ENCODE assay signal across 8 cellular contexts in genomic region chr16:4293822-4294457, GRCh38. TPM values are rescaled to one million over a fixed set of nuclear protein-coding genes. Genes with fewer than 3 reads are reported as not detected.
DNase-seq lines count a peak whose midpoint lies in the region; ATAC-seq and TF ChIP-seq lines count a peak whose summit lies in the region.

No MANE protein-coding gene starts in this region.

- in situ Hi-C loops in IMR-90 (cut with MboI; ENCODE audit: low sequenced_read_pairs), result no loop called here

- no peaks in the 10 kb centered on the region for H3K27me3 Mint-ChIP-seq in activated T-helper 17 cell treated with anti-CD3 and anti-CD28 coated beads, Interleukin-2, amount 50 U/mL, for 72 hours

- no peaks in the 10 kb centered on the region for H3K9me3 Mint-ChIP-seq in activated T-helper 17 cell treated with anti-CD3 and anti-CD28 coated beads, Interleukin-2, amount 50 U/mL, for 72 hours

- ATAC-seq in IMR-90 (ENCODE audit: low read depth) (peak; percentile 96), GM18909 (IDR thresholded peaks at IDR 0.05; ENCODE audit: poor library complexity, unreplicated experiment) (no peak), HG03108 (IDR thresholded peaks at IDR 0.05; ENCODE audit: unreplicated experiment) (no peak), HG02870 (IDR thresholded peaks at IDR 0.05; ENCODE audit: unreplicated experiment) (no peak)
- ATAC-seq in activated T-helper 17 cell treated with anti-CD3 and anti-CD28 coated beads, Interleukin-2, amount 50 U/mL, for 72 hours (replicated peaks), result no peak

- peak overlapping the region; percentile 89 for H2BK20ac ChIP-seq in IMR-90 (ENCODE audit: low read depth, low read length)

- H3K27me3 ChIP-seq in IMR-90 (ENCODE audit: control insufficient read depth, insufficient read depth, low read length) (no peaks in the 10 kb centered on the region), iPS-15b (ENCODE audit: control insufficient read depth, insufficient read depth, low read length) (no peaks in the 10 kb centered on the region), stomach smooth muscle (ENCODE audit: control insufficient read depth in 1 of 2, insufficient read depth in 2 of 2, low read length in 2 of 2) (no peaks in the 10 kb centered on the region)

- 0 out of 2 replicates have a peak overlapping the region, but pooled peaks have one; percentile 59 for H3K23ac ChIP-seq in IMR-90 (ENCODE audit: low read depth, low read length)

- POLR2A ChIA-PET in IMR-90 (lab: Charles Lee; ENCODE audit: unreplicated experiment), result interaction anchor here (0.6 kb wide), 1 partner anchor 82 kb away, joined by 3 read pairs; no protein-coding TSS in a partner anchor

- H3K4me3 ChIP-seq in IMR-90 (ENCODE audit: insufficient read depth, low read depth, low read length) (no peak overlapping the region), iPS-15b (ENCODE audit: low read depth, low read length) (no peak overlapping the region), stomach smooth muscle (ENCODE audit: low read length in 2 of 2) (peak overlapping the region in 1 of 2 donors; percentile 49)

- H2AK5ac ChIP-seq in IMR-90 (ENCODE audit: low read depth, low read length), result peak overlapping the region; percentile 7; the same call in 1 of the 2 replicates

- 0% methylated on average over 5 of the region's 20 CpGs; no CpG with 5 or more reads in 1 of the 2 experiments for WGBS in IMR-90 (ENCODE audit: extremely low coverage in 2 of 2, insufficient read length in 1 of 2), 2 experiments

- H3K4me1 Mint-ChIP-seq in activated T-helper 17 cell treated with anti-CD3 and anti-CD28 coated beads, Interleukin-2, amount 50 U/mL, for 72 hours, result peaks cover 4% of the 10 kb centered on the region

- peak overlapping the region; percentile 83 for H2BK120ac ChIP-seq in IMR-90 (ENCODE audit: low read depth, low read length)

- dilution Hi-C loops in IMR-90 (cut with HindIII; ENCODE audit: low sequenced_read_pairs, unreplicated experiment), result no loop called here

- H2AK9ac ChIP-seq in IMR-90 (replicated peaks; ENCODE audit: low read depth, low read length, poor library complexity), result peak overlapping the region; percentile 59

- H4K5ac ChIP-seq in IMR-90 (ENCODE audit: low read depth, low read length), result peak overlapping the region; percentile 54; the same call in 1 of the 2 replicates

- H3K27ac Mint-ChIP-seq in activated T-helper 17 cell treated with anti-CD3 and anti-CD28 coated beads, Interleukin-2, amount 50 U/mL, for 72 hours, result peak overlapping the region; percentile 6

- peak overlapping the region; percentile 61 for H4K91ac ChIP-seq in IMR-90 (ENCODE audit: insufficient read depth, low read depth, low read length)

- DNase-seq in IMR-90, result peak; percentile 82

- no peaks in the 10 kb centered on the region for H3K36me3 Mint-ChIP-seq in activated T-helper 17 cell treated with anti-CD3 and anti-CD28 coated beads, Interleukin-2, amount 50 U/mL, for 72 hours (ENCODE audit: low read depth)

- H3K14ac ChIP-seq in IMR-90 (replicated peaks; ENCODE audit: low read depth, low read length), result peak overlapping the region; percentile 84

- H2BK15ac ChIP-seq in IMR-90 (ENCODE audit: low read depth, low read length), result peak overlapping the region; percentile 57; the same call in 1 of the 3 replicates

- H3K4me1 ChIP-seq in IMR-90 (ENCODE audit: control insufficient read depth, insufficient read depth, low read length) (peaks cover 29% of the 10 kb centered on the region), iPS-15b (ENCODE audit: control insufficient read depth, insufficient read depth, low read length) (peaks cover 9% of the 10 kb centered on the region), stomach smooth muscle (ENCODE audit: control insufficient read depth, insufficient read depth, low read length) (peaks cover 27% of the 10 kb centered on the region)

- H2AFZ ChIP-seq in IMR-90 (replicated peaks; ENCODE audit: low read length, poor library complexity), result peak overlapping the region; percentile 87

- CTCF ChIA-PET in IMR-90 (lab: Yijun Ruan, JAX), result interaction anchor here (0.7 to 1.5 kb wide), 2 partner anchors 93 to 289 kb away, joined by 4 to 6 read pairs; no protein-coding TSS in a partner anchor

- 0 out of 2 replicates have a peak overlapping the region, but pooled peaks have one; percentile 15 for H3K56ac ChIP-seq in IMR-90 (ENCODE audit: extremely low read depth, insufficient read depth, low read length)

- BruUV-seq in IMR-90 (replicated peaks; lab: Mats Ljungman, UMichigan), result no TSS peak

- intact Hi-C loops in IMR-90 (cut with micrococcal nuclease), result no loop called here

- no peak overlapping the region for H3K4me3 Mint-ChIP-seq in activated T-helper 17 cell treated with anti-CD3 and anti-CD28 coated beads, Interleukin-2, amount 50 U/mL, for 72 hours

- no peak for TF ChIP-seq POLR2A in IMR-90 (IDR thresholded peaks at IDR 0.05; ENCODE audit: low read depth, low read length)

- H3K4ac ChIP-seq in IMR-90 (ENCODE audit: low read depth, low read length), result peak overlapping the region; percentile 94

- peak overlapping the region; percentile 73 for H2BK5ac ChIP-seq in IMR-90 (ENCODE audit: low read depth, low read length, poor library complexity, severe bottlenecking)

- peak; percentile 13; the same call in 1 of the 2 replicates for TF ChIP-seq RAD21 in IMR-90 (IDR thresholded peaks at IDR 0.05; ENCODE audit: low read length)

- H3K9me3 ChIP-seq in IMR-90 (ENCODE audit: control insufficient read depth, insufficient read depth, low read length), result no peaks in the 10 kb centered on the region
- no peaks in the 10 kb centered on the region for H3K9me3 ChIP-seq in iPS-15b (ENCODE audit: control insufficient read depth, insufficient read depth, low read length)
- no peaks in the 10 kb centered on the region for H3K9me3 ChIP-seq in stomach smooth muscle (ENCODE audit: control insufficient read depth in 2 of 2, low read length in 2 of 2)

- peak overlapping the region in 1 of 2 experiments; percentile 59; a peak in 1 of 4 replicates for H4K8ac ChIP-seq in IMR-90 (ENCODE audit: low read depth in 2 of 2, low read length in 2 of 2)

- H3K9ac ChIP-seq in IMR-90 (ENCODE audit: low read depth, low read length), result peak overlapping the region; percentile 45
- H3K9ac ChIP-seq in iPS-15b (ENCODE audit: low read depth, low read length), result peak overlapping the region; percentile 70
- H3K9ac ChIP-seq in stomach smooth muscle (ENCODE audit: low read length in 2 of 2), result peak overlapping the region in 1 of 2 donors; percentile 47

- H3K18ac ChIP-seq in IMR-90 (ENCODE audit: low read depth, low read length), result peak overlapping the region; percentile 36; the same call in 1 of the 2 replicates

- H3K9me1 ChIP-seq in IMR-90 (ENCODE audit: insufficient read depth, low read length), result peaks cover 9% of the 10 kb centered on the region; the same call in 1 of the 2 replicates

- peak overlapping the region; percentile 89 for H3K4me2 ChIP-seq in IMR-90 (ENCODE audit: low read depth, low read length)

- H3K27ac ChIP-seq in 22Rv1 (peak overlapping the region; percentile 23; the same call in 1 of the 2 replicates), IMR-90 (ENCODE audit: insufficient read depth, low read length) (peak overlapping the region; percentile 84), stomach smooth muscle (ENCODE audit: low read length) (peak overlapping the region; percentile 74)

- H4K20me1 ChIP-seq in IMR-90 (ENCODE audit: insufficient read depth, low read length), result peaks cover 3% of the 10 kb centered on the region; the same call in 1 of the 2 replicates

- TF ChIP-seq CTCF in 22Rv1 (IDR thresholded peaks at IDR 0.05), result no peak
- TF ChIP-seq CTCF in IMR-90 (conservative IDR thresholded peaks at IDR 0.05; ENCODE audit: low read depth, low read length), result no peak

- H3K36me3 ChIP-seq in IMR-90 (ENCODE audit: control insufficient read depth, insufficient read depth, low read length), result no peaks in the 10 kb centered on the region
- H3K36me3 ChIP-seq in iPS-15b (ENCODE audit: control insufficient read depth, insufficient read depth, low read length), result no peaks in the 10 kb centered on the region
- H3K36me3 ChIP-seq in stomach smooth muscle (ENCODE audit: control insufficient read depth in 2 of 2, insufficient read depth in 2 of 2, low read length in 2 of 2), result no peaks in the 10 kb centered on the region

- peaks cover 0 to 22% of the 10 kb centered on the region in 2 experiments; a peak in 2 of 4 replicates for H3K79me1 ChIP-seq in IMR-90 (ENCODE audit: low read depth in 1 of 2, low read length in 2 of 2)

TF ChIP-seq in IMR-90, 13 proteins besides CTCF, POLR2A, EP300 and RAD21 (continues in another document):
- TF ChIP-seq FOS (IDR thresholded peaks at IDR 0.05; ENCODE audit: low read depth, low read length), result no peak
- peak; percentile 58; the same call in 1 of the 2 replicates for TF ChIP-seq MXI1 (IDR thresholded peaks at IDR 0.05; ENCODE audit: borderline replicate concordance, low read depth, low read length)
- TF ChIP-seq SMC3 (IDR thresholded peaks at IDR 0.05; ENCODE audit: low read depth, low read length), result peak; percentile 22; the same call in 1 of the 2 replicates
- TF ChIP-seq BHLHE40 (IDR thresholded peaks at IDR 0.05; ENCODE audit: low read depth, low read length), result no peak
- peak; percentile 35; the same call in 1 of the 2 replicates for TF ChIP-seq MAZ (IDR thresholded peaks at IDR 0.05; ENCODE audit: borderline replicate concordance, low read depth, low read length)

RNA-seq across cellular contexts. Expression of gene TFAP4, which starts 21.1 kb away (rescaled TPM):
- 7.3 and 7.8 TPM in 2 replicates for total RNA-seq in IMR-90 (2012; rRNA removed)
- 5.6 and 7.0 TPM in 2 replicates for polyA plus RNA-seq in IMR-90 (2012; rRNA removed)
- polyA plus RNA-seq in IMR-90 (2012; cell fraction: cytosol; rRNA removed), result 3.0 and 5.3 TPM in 2 replicates
- polyA plus RNA-seq in IMR-90 (2012; cell fraction: nucleus; rRNA removed; ENCODE audit: low replicate concordance), result 6.5 and 10.4 TPM in 2 replicates
- total RNA-seq in activated T-helper 17 cell treated with anti-CD3 and anti-CD28 coated beads, Interleukin-2, amount 50 U/mL, for 72 hours, result 10 to 100 TPM; 14.5 to 27.2 TPM

RNA-seq across cellular contexts. Expression of gene GLIS2, which starts 21.9 kb away (rescaled TPM):
- 0.36 and 0.56 TPM in 2 replicates for total RNA-seq in IMR-90 (2012; rRNA removed)
- polyA plus RNA-seq in IMR-90 (2012; rRNA removed), result 8.4 and 9.0 TPM in 2 replicates
- polyA plus RNA-seq in IMR-90 (2012; cell fraction: cytosol; rRNA removed), result 6.1 and 12.6 TPM in 2 replicates
- polyA plus RNA-seq in IMR-90 (2012; cell fraction: nucleus; rRNA removed; ENCODE audit: low replicate concordance), result 15.5 and 36.4 TPM in 2 replicates
- 1 to 10 TPM in 1 of 2 donors, under 1 TPM in 1; 0.37 to 1.6 TPM for total RNA-seq in activated T-helper 17 cell treated with anti-CD3 and anti-CD28 coated beads, Interleukin-2, amount 50 U/mL, for 72 hours

RNA-seq across cellular contexts. Expression of gene SRL, which starts 52.1 kb away (rescaled TPM):
- total RNA-seq in IMR-90 (2012; rRNA removed), result under 0.01 TPM in 1 of 2 replicates, not detected in the other
- 0.04 and 0.14 TPM in 2 replicates for polyA plus RNA-seq in IMR-90 (2012; rRNA removed)
- 0.08 TPM in 2 replicates for polyA plus RNA-seq in IMR-90 (2012; cell fraction: cytosol; rRNA removed)
- polyA plus RNA-seq in IMR-90 (2012; cell fraction: nucleus; rRNA removed; ENCODE audit: low replicate concordance), result 0.04 and 0.13 TPM in 2 replicates
- not detected for total RNA-seq in activated T-helper 17 cell treated with anti-CD3 and anti-CD28 coated beads, Interleukin-2, amount 50 U/mL, for 72 hours

RNA-seq across cellular contexts. Expression of gene PAM16, which starts 57.2 kb away (rescaled TPM):
- 17.9 and 25.6 TPM in 2 replicates for total RNA-seq in IMR-90 (2012; rRNA removed)
- polyA plus RNA-seq in IMR-90 (2012; rRNA removed), result 48.4 and 69.5 TPM in 2 replicates
- polyA plus RNA-seq in IMR-90 (2012; cell fraction: cytosol; rRNA removed), result 84.0 and 105 TPM in 2 replicates
- 70.0 and 101 TPM in 2 replicates for polyA plus RNA-seq in IMR-90 (2012; cell fraction: nucleus; rRNA removed; ENCODE audit: low replicate concordance)
- total RNA-seq in activated T-helper 17 cell treated with anti-CD3 and anti-CD28 coated beads, Interleukin-2, amount 50 U/mL, for 72 hours, result 10 to 100 TPM; 40.4 to 74.7 TPM

Comparison
In these comparisons a context has a peak if more than half of its experiments do, and no peak if none do; other contexts are left out.
1. H3K27ac ChIP-seq: peak in every context shown above with its lines; median percentile 84 in IMR-90; 74 in stomach smooth muscle; 23 in 22Rv1.